In genomic region chr5:163105456-163105855, GRCh38 we compare ENCODE assay signal across 21 cellular contexts.
DNase-seq lines count a peak whose midpoint lies in the region; ATAC-seq, FAIRE-seq and TF ChIP-seq lines count a peak whose summit lies in the region.
"Had no signal": no experiment of that assay in that cellular context is flagged by ENCODE, and none has a peak within 500 bp of the region (broad histone marks: within the 10 kb centered on the region; RNA-seq: fewer than 3 reads in every experiment).

No MANE protein-coding gene starts in this region.

- TF ChIP-seq CTCF in astrocyte (IDR thresholded peaks at IDR 0.05; ENCODE audit: insufficient read depth, low read depth, low read length), result no peak

- peak overlapping the region; percentile 8 for H3K4me2 ChIP-seq in astrocyte (ENCODE audit: low read length)
- H3K4me2 ChIP-seq: smooth muscle cell had no signal

- no peak overlapping the region for H3K9ac ChIP-seq in astrocyte (ENCODE audit: low read length)

- DNase-seq in LoVo (ENCODE audit: low spot score) (peak; percentile 51), astrocyte (ENCODE audit: low read depth) (peak; percentile 60), head of caudate nucleus (peak; percentile 7 to 85 (median 56)), urothelium cell line (ENCODE audit: low spot score) (peak; percentile 27), GM19238 (ENCODE audit: insufficient read length, low spot score) (no peak)
- DNase-seq: activated naive CD4-positive, alpha-beta T cell treated with Interleukin-2 at 50 U/mL for 16 hours; activated T-cell treated with anti-CD3 and anti-CD28 coated beads, Interleukin-2, amount 50 U/mL, for 4 hours; amniotic stem cell; effector CD8-positive, alpha-beta T cell; IMR-90; left ventricle myocardium superior; NCI-H187 treated with DMSO at 0.1 percent for 48 hours; NCI-H345; stimulated activated CD4-positive, alpha-beta T cell treated with anti-CD3 and anti-CD28 coated beads, Interleukin-4, amount 100 ng/mL, for 1 hour had no signal

- H3K27me3 ChIP-seq in astrocyte (ENCODE audit: insufficient read depth, low read length), result no peaks in the 10 kb centered on the region

- no peaks in the 10 kb centered on the region for H3K4me1 ChIP-seq in astrocyte (ENCODE audit: insufficient read depth, low read length)

- H3K27ac ChIP-seq in astrocyte (ENCODE audit: low read depth, low read length), result no peak overlapping the region

- H3K36me3 ChIP-seq in astrocyte (ENCODE audit: insufficient read depth, low read length), result no peaks in the 10 kb centered on the region

- ATAC-seq in HG03469 (IDR thresholded peaks at IDR 0.05; ENCODE audit: unreplicated experiment) (no peak), GM19351 (IDR thresholded peaks at IDR 0.05; ENCODE audit: unreplicated experiment) (no peak)
- ATAC-seq: activated CD4-positive, CD25-positive, alpha-beta regulatory T cell treated with anti-CD3 and anti-CD28 coated beads, Interleukin-2, amount 50 U/mL, for 24 hours; activated T-cell treated with anti-CD3 and anti-CD28 coated beads, Interleukin-2, amount 50 U/mL, for 4 hours; left ventricle myocardium superior had no signal

- peaks cover 6% of the 10 kb centered on the region for H3K4me1 Mint-ChIP-seq in astrocyte (ENCODE audit: low read depth, unreplicated experiment)
- H3K4me1 Mint-ChIP-seq: neural crest cell had no signal

- no peak for FAIRE-seq in astrocyte (lab: Jason Lieb, UNC)
- FAIRE-seq in urothelium cell line (lab: Jason Lieb, UNC), result no peak

- no peak overlapping the region for H3K4me3 ChIP-seq in astrocyte (ENCODE audit: insufficient read depth, low read depth, low read length)
- H3K4me3 ChIP-seq: smooth muscle cell had no signal

- no peak overlapping the region for H3K27ac Mint-ChIP-seq in astrocyte (ENCODE audit: unreplicated experiment)
- H3K27ac Mint-ChIP-seq: stimulated activated naive CD8-positive, alpha-beta T cell treated with anti-CD3 and anti-CD28 coated beads, Interleukin-15, Interleukin-2, amounts not matched to agents 100 ng/mL and 50 ng/mL, for 24 hours; type B pancreatic cell had no signal

- H3K79me2 ChIP-seq in astrocyte (ENCODE audit: insufficient read depth, low read length), result no peaks in the 10 kb centered on the region

- H2AFZ ChIP-seq in astrocyte (ENCODE audit: low read depth, low read length), result no peak overlapping the region

- no peaks in the 10 kb centered on the region for H3K36me3 Mint-ChIP-seq in astrocyte (ENCODE audit: low read depth, unreplicated experiment)
- H3K36me3 Mint-ChIP-seq: type B pancreatic cell had no signal

- no peaks in the 10 kb centered on the region for H3K9me3 ChIP-seq in astrocyte (ENCODE audit: insufficient read depth, low read depth, low read length)

- intact Hi-C loops in head of caudate nucleus (cut with DNase I), result no loop called here

- H3K27me3 Mint-ChIP-seq in astrocyte (ENCODE audit: low read depth, unreplicated experiment), result no peaks in the 10 kb centered on the region
- H3K27me3 Mint-ChIP-seq: stimulated activated naive CD8-positive, alpha-beta T cell treated with anti-CD3 and anti-CD28 coated beads, Interleukin-15, Interleukin-2, amounts not matched to agents 100 ng/mL and 50 ng/mL, for 24 hours; type B pancreatic cell had no signal

- H3K4me3 Mint-ChIP-seq in astrocyte (ENCODE audit: unreplicated experiment), result no peak overlapping the region
- H3K4me3 Mint-ChIP-seq: activated T-cell treated with anti-CD3 and anti-CD28 coated beads, Interleukin-2, amount 50 U/mL, for 4 hours; neural crest cell; stimulated activated naive CD8-positive, alpha-beta T cell treated with anti-CD3 and anti-CD28 coated beads, Interleukin-15, Interleukin-2, amounts not matched to agents 100 ng/mL and 50 ng/mL, for 24 hours; type B pancreatic cell had no signal

- peaks cover 2% of the 10 kb centered on the region for H3K9me3 Mint-ChIP-seq in astrocyte (ENCODE audit: unreplicated experiment)
- H3K9me3 Mint-ChIP-seq: neural crest cell, type B pancreatic cell had no signal

- no peaks in the 10 kb centered on the region for H4K20me1 ChIP-seq in astrocyte (ENCODE audit: insufficient read depth, low read length)
